Comparison of ENCODE assay signal across 12 cellular contexts in genomic region chr16:88549671-88550643, GRCh38. TPM values are rescaled to one million over a fixed set of nuclear protein-coding genes. Genes with fewer than 3 reads are reported as not detected.
DNase-seq lines count a peak whose midpoint lies in the region; ATAC-seq and TF ChIP-seq lines count a peak whose summit lies in the region.
"Had no signal": no experiment of that assay in that cellular context is flagged by ENCODE, and none has a peak within 500 bp of the region (broad histone marks: within the 10 kb centered on the region; RNA-seq: fewer than 3 reads in every experiment).

No MANE protein-coding gene starts in this region.

- H3K27me3 Mint-ChIP-seq in activated naive CD4-positive, alpha-beta T cell treated with anti-CD3 and anti-CD28 coated beads, Interleukin-2, amount 10 ng/mL, durations not matched to agents 7 days and 5 days, result peaks cover 71% of the 10 kb centered on the region
- no peaks in the 10 kb centered on the region for H3K27me3 Mint-ChIP-seq in natural killer cell (ENCODE audit: low read depth in 2 of 2)

- CTCF ChIA-PET in HEK293 (lab: Yijun Ruan, JAX), result no interaction called here
- CTCF ChIA-PET in activated naive CD4-positive, alpha-beta T cell treated with anti-CD3 and anti-CD28 coated beads, Interleukin-2, amount 10 ng/mL, durations not matched to agents 7 days and 5 days (lab: Charles Lee), result interaction anchor here (0.8 kb wide), 1 partner anchor 12 kb away, joined by 3 read pairs; no protein-coding TSS in a partner anchor

- H3K4me1 Mint-ChIP-seq in activated naive CD4-positive, alpha-beta T cell treated with anti-CD3 and anti-CD28 coated beads, Interleukin-2, amount 10 ng/mL, durations not matched to agents 7 days and 5 days, result peaks cover 25% of the 10 kb centered on the region
- H3K4me1 Mint-ChIP-seq in natural killer cell, result peaks cover 42 to 74% of the 10 kb centered on the region in 2 donors

- H3K36me3 ChIP-seq in HEK293 (ENCODE audit: control insufficient read depth in 2 of 2, insufficient read depth in 1 of 2, low read length in 2 of 2), result no peaks in the 10 kb centered on the region

- peak overlapping the region; percentile 13 for H3K4me3 Mint-ChIP-seq in activated naive CD4-positive, alpha-beta T cell treated with anti-CD3 and anti-CD28 coated beads, Interleukin-2, amount 10 ng/mL, durations not matched to agents 7 days and 5 days
- peak overlapping the region; percentile 79 for H3K4me3 Mint-ChIP-seq in natural killer cell

- intact Hi-C loops in natural killer cell (cut with micrococcal nuclease), result no loop called here

- no peak for TF ChIP-seq CTCF in HEK293 (tag by site-specific recombination; IDR thresholded peaks at IDR 0.05)
- no peak for TF ChIP-seq CTCF in natural killer cell (IDR thresholded peaks at IDR 0.05)

- H3K4me1 ChIP-seq in HEK293 (ENCODE audit: control insufficient read depth, insufficient read depth, low read length), result no peaks in the 10 kb centered on the region

- DNase-seq in DMS 273 (lab: John Stamatoyannopoulos, UW; ENCODE audit: unreplicated experiment) (peak; percentile 61), DMS 273 treated with DMSO at 0.1 percent for 48 hours (lab: John Stamatoyannopoulos, UW) (no peak), natural killer cell (no peak), kidney tubule cell (ENCODE audit: low spot score) (no peak), glomerular visceral epithelial cell (ENCODE audit: extremely low spot score) (no peak)
- peak; percentile 62 for DNase-seq in activated naive CD4-positive, alpha-beta T cell treated with anti-CD3 and anti-CD28 coated beads, Interleukin-2, amount 10 ng/mL, durations not matched to agents 7 days and 5 days
- no peak for DNase-seq in stimulated activated CD4-positive, alpha-beta T cell treated with anti-CD3 and anti-CD28 coated beads, Interleukin-2, amount 100 ng/mL, for 24 hours
- DNase-seq: kidney glomerular epithelial cell; NCI-H1092 treated with DMSO at 0.1 percent for 48 hours; stimulated activated CD4-positive, alpha-beta T cell treated with anti-CD3 and anti-CD28 coated beads, Interleukin-1b, Interleukin-23, amount 100 ng/mL, for 48 hours had no signal

- H3K27ac ChIP-seq in HEK293 (ENCODE audit: extremely low read depth, low read depth, low read length), result no peak overlapping the region
- H3K27ac ChIP-seq: 22Rv1 had no signal

- no peak overlapping the region for H3K4me3 ChIP-seq in HEK293 (ENCODE audit: low read depth, low read length)

- H3K9me3 Mint-ChIP-seq in activated naive CD4-positive, alpha-beta T cell treated with anti-CD3 and anti-CD28 coated beads, Interleukin-2, amount 10 ng/mL, durations not matched to agents 7 days and 5 days, result no peaks in the 10 kb centered on the region
- H3K9me3 Mint-ChIP-seq in natural killer cell, result no peaks in the 10 kb centered on the region

- POLR2A ChIA-PET in HEK293 (lab: Yijun Ruan, JAX), result interaction anchor here (0.9 kb wide), 1 partner anchor 20 kb away, joined by 3 read pairs; the partner anchor contains the start of gene ZC3H18

- no peaks in the 10 kb centered on the region for H3K36me3 Mint-ChIP-seq in activated naive CD4-positive, alpha-beta T cell treated with anti-CD3 and anti-CD28 coated beads, Interleukin-2, amount 10 ng/mL, durations not matched to agents 7 days and 5 days
- no peaks in the 10 kb centered on the region for H3K36me3 Mint-ChIP-seq in natural killer cell

- no peaks in the 10 kb centered on the region for H3K9me3 ChIP-seq in HEK293 (ENCODE audit: control insufficient read depth, insufficient read depth, low read depth, low read length)

- peak overlapping the region; percentile 78 for H3K27ac Mint-ChIP-seq in activated naive CD4-positive, alpha-beta T cell treated with anti-CD3 and anti-CD28 coated beads, Interleukin-2, amount 10 ng/mL, durations not matched to agents 7 days and 5 days
- peak overlapping the region; percentile 74 to 94 for H3K27ac Mint-ChIP-seq in natural killer cell

- ATAC-seq in natural killer cell, result peak; percentile 39 to 51 (median 45)

TF ChIP-seq in HEK293, 187 proteins besides CTCF, POLR2A, EP300 and RAD21:
- no peak for TF ChIP-seq ZNF558 (tag by site-specific recombination; IDR thresholded peaks at IDR 0.05)
- no peak for TF ChIP-seq PBX3 (CRISPR knock-in tag; IDR thresholded peaks at IDR 0.05)
- no peak for TF ChIP-seq ZSCAN23 (tag by site-specific recombination; IDR thresholded peaks at IDR 0.05)
- TF ChIP-seq ZNF10 (tag by site-specific recombination; IDR thresholded peaks at IDR 0.05), result no peak
- no peak for TF ChIP-seq ZNF148 (tag by site-specific recombination; IDR thresholded peaks at IDR 0.05; ENCODE audit: borderline replicate concordance)
- TF ChIP-seq ZBTB8A (tag by site-specific recombination; IDR thresholded peaks at IDR 0.05), result no peak
- TF ChIP-seq ZIC2 (tag by site-specific recombination; IDR thresholded peaks at IDR 0.05), result peak; percentile 57; the same call in 1 of the 2 replicates

RNA-seq across cellular contexts. Expression of gene ZC3H18, which starts 20.2 kb away (rescaled TPM):
- total RNA-seq in natural killer cell, result 100 to 1,000 TPM; 125 to 130 (median 126) TPM

Comparison
In these comparisons a context has a peak if more than half of its experiments do, and no peak if none do; other contexts are left out.
1. DNase-seq: peak in DMS 273 (single experiment) and activated naive CD4-positive, alpha-beta T cell treated with anti-CD3 and anti-CD28 coated beads, Interleukin-2, amount 10 ng/mL, durations not matched to agents 7 days and 5 days (single experiment); none in DMS 273 treated with DMSO at 0.1 percent for 48 hours (single experiment), natural killer cell (single experiment), kidney tubule cell (single experiment), stimulated activated CD4-positive, alpha-beta T cell treated with anti-CD3 and anti-CD28 coated beads, Interleukin-2, amount 100 ng/mL, for 24 hours (0 of 2) and glomerular visceral epithelial cell (single experiment).